In the genomic region with DNA sequence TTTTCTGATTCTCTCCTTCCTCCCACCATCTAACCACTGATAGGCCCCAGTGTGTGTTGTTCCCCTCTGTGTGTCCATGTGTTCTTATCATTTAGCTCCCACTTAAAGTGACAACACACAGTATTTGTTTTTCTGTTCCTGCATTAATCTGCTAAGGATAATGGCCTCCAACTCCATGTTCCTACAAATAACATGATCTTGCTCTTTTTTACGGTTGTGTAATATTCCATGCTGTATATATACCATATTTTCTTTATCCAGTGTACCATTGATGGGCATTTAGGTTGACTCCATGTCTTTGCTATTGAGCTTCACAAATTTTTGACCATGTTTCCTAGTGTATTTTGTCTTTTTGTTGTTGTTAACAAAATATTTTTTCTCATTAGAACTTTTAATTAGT, we compare ENCODE assay signal across 25 cellular contexts.
"Had no signal": no experiment of that assay in that cellular context is flagged by ENCODE, and none has a peak within 500 bp of the region (broad histone marks: within the 10 kb centered on the region; RNA-seq: fewer than 3 reads in every experiment).

No MANE protein-coding gene starts in this region.

- H3K79me2 ChIP-seq: hepatocyte had no signal

- H3K4me3 Mint-ChIP-seq: immature natural killer cell, mesothelial cell of epicardium, naive B cell had no signal

- H3K4me2 ChIP-seq: hepatocyte had no signal

- FAIRE-seq: colon, endothelial cell of umbilical vein had no signal

- H3K27ac Mint-ChIP-seq: mesothelial cell of epicardium, naive B cell had no signal

- DNase-seq: dermis blood vessel endothelial cell; dorsolateral prefrontal cortex; effector CD4-positive, alpha-beta T cell; effector memory CD4-positive, alpha-beta T cell; foreskin keratinocyte; heart left ventricle; hypothalamus; immature natural killer cell; islet precursor cell; kidney; kidney glomerular epithelial cell; left colon; left ventricle myocardium inferior; lower lobe of right lung; mesenchymal stem cell; mucosa of descending colon; naive B cell had no signal

- H3K4me1 ChIP-seq: esophagus muscularis mucosa, foreskin keratinocyte, gastroesophageal sphincter, left ventricle myocardium inferior, lower lobe of right lung had no signal

- H3K9me3 ChIP-seq: esophagus muscularis mucosa, gastroesophageal sphincter, left ventricle myocardium inferior, lower lobe of right lung, mucosa of descending colon had no signal

- ATAC-seq: foreskin keratinocyte, gastroesophageal sphincter, heart left ventricle, left colon, left lobe of liver, lower lobe of right lung, mucosa of descending colon had no signal

- H3K4me3 ChIP-seq: coronary artery, dorsolateral prefrontal cortex, esophagus muscularis mucosa, gastroesophageal sphincter, heart left ventricle, hepatocyte, left ventricle myocardium inferior, lower lobe of right lung, mucosa of descending colon had no signal

- H3K36me3 ChIP-seq: esophagus muscularis mucosa, gastroesophageal sphincter, heart left ventricle, left ventricle myocardium inferior, lower lobe of right lung had no signal

- H3K4me1 Mint-ChIP-seq: immature natural killer cell, mesothelial cell of epicardium, naive B cell had no signal

- H2AFZ ChIP-seq: hepatocyte had no signal

- H3K27me3 ChIP-seq: dorsolateral prefrontal cortex, esophagus muscularis mucosa, gastroesophageal sphincter, heart left ventricle, hepatocyte had no signal

- H3K27ac ChIP-seq: coronary artery, dorsolateral prefrontal cortex, esophagus muscularis mucosa, foreskin keratinocyte, gastroesophageal sphincter, heart left ventricle, hepatocyte, left ventricle myocardium inferior, lower lobe of right lung had no signal

- H3K36me3 Mint-ChIP-seq: immature natural killer cell, mesothelial cell of epicardium, naive B cell had no signal
